ENCODE assay signal across 23 cellular contexts in the genomic region with DNA sequence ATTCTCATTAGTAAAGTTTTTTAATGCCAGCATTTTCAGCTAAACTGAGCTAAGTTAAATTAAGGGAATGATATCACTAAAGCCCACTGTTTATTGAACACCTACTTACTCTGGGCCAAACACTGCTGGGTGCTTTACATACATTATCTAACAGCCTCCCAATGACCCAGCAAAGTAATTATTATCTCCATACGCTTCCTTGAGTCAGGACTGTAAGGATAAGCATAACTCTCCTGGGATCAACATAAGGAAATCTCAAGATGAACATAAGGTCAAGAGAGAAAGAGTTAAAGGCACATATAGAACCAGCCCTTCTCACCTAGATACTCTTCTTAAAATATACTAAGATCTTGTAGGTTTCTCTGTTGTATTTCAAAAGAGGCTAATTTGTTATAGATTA. TPM values are rescaled to one million over a fixed set of nuclear protein-coding genes. Genes with fewer than 3 reads are reported as not detected.
DNase-seq lines count a peak whose midpoint lies in the region; ATAC-seq, FAIRE-seq and TF ChIP-seq lines count a peak whose summit lies in the region.
"Had no signal": no experiment of that assay in that cellular context is flagged by ENCODE, and none has a peak within 500 bp of the region (broad histone marks: within the 10 kb centered on the region; RNA-seq: fewer than 3 reads in every experiment).

No MANE protein-coding gene starts in this region.

- ATAC-seq in A549, result no peak
- peak; percentile 13; the same call in 1 of the 3 replicates for ATAC-seq in K562

- TF ChIP-seq POLR2A in A549 (IDR thresholded peaks at IDR 0.05; ENCODE audit: low read length) (no peak), K562 (conservative IDR thresholded peaks at IDR 0.05) (no peak), tibial nerve (IDR thresholded peaks at IDR 0.05) (no peak)

- POLR2A ChIA-PET in A549 (lab: Yijun Ruan, JAX) (no interaction called here), K562 (lab: Yijun Ruan, JAX) (no interaction called here)

- no TSS peak for BruUV-seq in K562 (replicated peaks; lab: Mats Ljungman, UMichigan)

- in situ Hi-C loops in K562 (cut with MboI), result no loop called here

- TF ChIP-seq CTCF in A549 (IDR thresholded peaks at IDR 0.05), result no peak
- TF ChIP-seq CTCF in K562 (IDR thresholded peaks at IDR 0.05 in 2 of 3, conservative IDR thresholded peaks at IDR 0.05 in 1 of 3; ENCODE audit: insufficient read depth in 2 of 3, low read depth in 1 of 3, low read length in 3 of 3), result no peak
- TF ChIP-seq CTCF in tibial nerve (IDR thresholded peaks at IDR 0.05), result no peak

- H3K4me3 ChIP-seq in A549 (no peak overlapping the region), Karpas-422 (ENCODE audit: low read length) (no peak overlapping the region), K562 (no peak overlapping the region), tibial nerve (no peak overlapping the region)
- H3K4me3 ChIP-seq: BLaER1 had no signal

- H3K9me2 ChIP-seq in Karpas-422 (replicated peaks; ENCODE audit: insufficient read depth, low read length), result no peaks in the 10 kb centered on the region

- TF ChIP-seq EP300 in A549 (IDR thresholded peaks at IDR 0.05), result no peak
- peak; percentile 61; the same call in 1 of the 2 replicates for TF ChIP-seq EP300 in K562 (IDR thresholded peaks at IDR 0.05; ENCODE audit: low read length)
- TF ChIP-seq EP300 in tibial nerve (IDR thresholded peaks at IDR 0.05), result no peak

- H3K27ac ChIP-seq in A549 (no peak overlapping the region), Karpas-422 (ENCODE audit: low read length) (peak overlapping the region; percentile 98), K562 (ENCODE audit: extremely low read depth, low read depth, low read length) (peak overlapping the region; percentile 63; the same call in 2 of the 3 replicates), tibial nerve (no peak overlapping the region)
- H3K27ac ChIP-seq: 22Rv1, BLaER1 had no signal

- FAIRE-seq in A549 (lab: Jason Lieb, UNC) (peak; percentile 39), K562 (lab: Jason Lieb, UNC) (no peak)
- FAIRE-seq: G401.6, GM12891, GM19239 had no signal

- no peak overlapping the region for H2AFZ ChIP-seq in Karpas-422 (ENCODE audit: low read length)
- H2AFZ ChIP-seq in K562 (ENCODE audit: low read depth, low read length), result peak overlapping the region; percentile 43; the same call in 1 of the 2 replicates

- no peaks in the 10 kb centered on the region for H4K20me1 ChIP-seq in Karpas-422 (ENCODE audit: insufficient read depth, low read depth, low read length)
- H4K20me1 ChIP-seq in K562 (replicated peaks; ENCODE audit: control insufficient read depth, insufficient read depth, low read length), result no peaks in the 10 kb centered on the region

- intact Hi-C loops in K562 (cut with micrococcal nuclease), result no loop called here

- H3K9ac ChIP-seq in Karpas-422 (ENCODE audit: low read length), result no peak overlapping the region
- peak overlapping the region in 1 of 2 experiments; percentile 12; a peak in 1 of 4 replicates for H3K9ac ChIP-seq in K562 (ENCODE audit: insufficient read depth in 1 of 2, low read depth in 2 of 2, low read length in 2 of 2)
- H3K9ac ChIP-seq: BLaER1 had no signal

- CTCF ChIA-PET in A549 (lab: Yijun Ruan, JAX) (no interaction called here), K562 (lab: Yijun Ruan, JAX; ENCODE audit: low intra/inter-chr PET ratio) (no interaction called here)

- H3K4me1 ChIP-seq in A549 (no peaks in the 10 kb centered on the region), Karpas-422 (ENCODE audit: low read length) (peaks cover 65% of the 10 kb centered on the region), K562 (replicated peaks in 1 of 2; ENCODE audit: control insufficient read depth in 2 of 2, insufficient read depth in 2 of 2, low read length in 2 of 2) (peaks cover 0 to 40% of the 10 kb centered on the region in 2 experiments), tibial nerve (no peaks in the 10 kb centered on the region)
- H3K4me1 ChIP-seq: BE2C, BLaER1 had no signal

- no peaks in the 10 kb centered on the region for H3K9me1 ChIP-seq in K562 (ENCODE audit: control insufficient read depth, insufficient read depth, low read length)

- DNase-seq in A549 (ENCODE audit: low read depth in 1 of 2, low spot score in 1 of 2) (no peak), Karpas-422 (no peak), K562 (ENCODE audit: extremely low read depth in 1 of 4, low spot score in 3 of 4) (peak in 2 of 4 experiments; percentile 13 to 22), tibial nerve (ENCODE audit: low spot score in 2 of 2) (no peak), epidermal melanocyte (ENCODE audit: insufficient read length, low spot score) (no peak), ureter (ENCODE audit: low spot score) (no peak)
- DNase-seq: ACHN; BE2C; C1 segment of cervical spinal cord; CD4-positive, alpha-beta memory T cell; CD4-positive, CD25-positive, alpha-beta regulatory T cell; CD8-positive, alpha-beta memory T cell; COR-L47; DMS79 treated with DMSO at 0.1 percent for 48 hours; GF-D8 had no signal

- H3K79me2 ChIP-seq in Karpas-422 (ENCODE audit: low read length) (no peaks in the 10 kb centered on the region), K562 (ENCODE audit: control insufficient read depth, insufficient read depth, low read length) (no peaks in the 10 kb centered on the region)

- H3K4me2 ChIP-seq in A549 (no peak overlapping the region), Karpas-422 (ENCODE audit: low read depth, low read length, poor library complexity, severe bottlenecking) (no peak overlapping the region), K562 (ENCODE audit: insufficient read depth, low read length) (no peak overlapping the region)
- H3K4me2 ChIP-seq: BLaER1 had no signal

- TF ChIP-seq RAD21 in A549 (conservative IDR thresholded peaks at IDR 0.05 in 1 of 2, IDR thresholded peaks at IDR 0.05 in 1 of 2) (no peak), K562 (CRISPR knock-in tag; conservative IDR thresholded peaks at IDR 0.05 in 1 of 2, IDR thresholded peaks at IDR 0.05 in 1 of 2) (no peak)

- H3K27me3 ChIP-seq in Karpas-422 (ENCODE audit: low read length), result no peaks in the 10 kb centered on the region
- no peaks in the 10 kb centered on the region for H3K27me3 ChIP-seq in K562 (ENCODE audit: control insufficient read depth in 2 of 2, insufficient read depth in 2 of 2, low read length in 2 of 2)
- no peaks in the 10 kb centered on the region for H3K27me3 ChIP-seq in tibial nerve
- H3K27me3 ChIP-seq: BE2C had no signal

- no peaks in the 10 kb centered on the region for H3K9me3 ChIP-seq in A549
- H3K9me3 ChIP-seq in Karpas-422 (ENCODE audit: low read length), result peaks cover 2% of the 10 kb centered on the region; the same call in 1 of the 2 replicates
- H3K9me3 ChIP-seq in K562 (replicated peaks; ENCODE audit: control insufficient read depth, insufficient read depth, low read depth, low read length), result no peaks in the 10 kb centered on the region
- H3K9me3 ChIP-seq in tibial nerve, result no peaks in the 10 kb centered on the region
- H3K9me3 ChIP-seq: BE2C, BLaER1 had no signal

- H3K36me3 ChIP-seq in Karpas-422 (ENCODE audit: insufficient read depth, low read length), result peaks cover 29% of the 10 kb centered on the region; the same call in 1 of the 2 replicates
- H3K36me3 ChIP-seq in K562 (ENCODE audit: control insufficient read depth, insufficient read depth, low read length), result no peaks in the 10 kb centered on the region
- no peaks in the 10 kb centered on the region for H3K36me3 ChIP-seq in tibial nerve
- H3K36me3 ChIP-seq: BE2C, BLaER1 had no signal

- WGBS in A549 (ENCODE audit: missing lambda C conversion rate), result 48% methylated on average over 1 of the region's 1 CpG
- 22% methylated on average over 1 of the region's 1 CpG for WGBS in K562 (ENCODE audit: insufficient coverage, low coverage, missing lambda C conversion rate)
- WGBS in tibial nerve, 2 donors, result 63 to 89% methylated on average over 1 of the region's 1 CpG

RNA-seq across cellular contexts. Expression of gene BMX, which starts 13.7 kb away (rescaled TPM):
- polyA plus RNA-seq in A549 (2011; rRNA removed) (not detected in 2 replicates), A549 (2017; fragmentation: RNase III; extraction: RNeasy Plus Mini Kit Qiagen cat#74134 plus additional on column Dnase treatment) (not detected in 3 replicates), K562 (2011; rRNA removed) (1.1 and 3.1 TPM in 2 replicates), K562 (2014; fragmentation: Illumina TruSeq; extraction: Trizol) (0.87 and 1.1 TPM in 2 replicates), K562 (2014; fragmentation: Nextera tagmentation; extraction: Ambion mirVana) (1 to 10 TPM; 4.2 TPM), K562 (2014; rRNA removed) (1.6 and 1.8 TPM in 2 replicates)
- not detected in 2 replicates for polyA plus RNA-seq in A549 (2012; cell fraction: cytosol; rRNA removed)
- polyA plus RNA-seq in A549 (2012; cell fraction: nucleus; rRNA removed), result not detected in 2 replicates
- polyA minus RNA-seq in A549 (2011; rRNA and poly(A)+ RNA removed), result not detected in 2 replicates
- 8.2 and 11.1 TPM in 2 replicates for total RNA-seq in Karpas-422 (2014; rRNA removed; shearing (Covaris generic); ENCODE audit: low replicate concordance)
- 0.16 and 0.32 TPM in 2 replicates for total RNA-seq in K562 (2011; cell fraction: chromatin; rRNA removed; ENCODE audit: low replicate concordance)
- not detected in 2 replicates for total RNA-seq in K562 (2011; cell fraction: nucleolus; rRNA removed)
- 0.37 and 0.69 TPM in 2 replicates for total RNA-seq in K562 (2011; cell fraction: nucleoplasm; rRNA removed)
- total RNA-seq in K562 (2014; rRNA removed) (0.45 and 0.61 TPM in 2 replicates), K562 (2014; rRNA removed; fragmentation: Illumina TruSeq; extraction: Trizol) (2.0 and 2.3 TPM in 2 replicates), K562 (2015; rRNA removed; fragmentation: Illumina TruSeq; extraction: Trizol) (0.75 and 0.98 TPM in 2 replicates), K562 (2021) (1.3 and 1.4 TPM in 2 replicates), tibial nerve (1 to 10 TPM; 1.8 to 5.9 (median 3.4) TPM), ureter (1.4 TPM)
- polyA plus RNA-seq in K562 (2011; cell fraction: cytosol; rRNA removed), result 0.50 and 0.57 TPM in 2 replicates
- 0.48 and 0.80 TPM in 2 replicates for polyA plus RNA-seq in K562 (2011; cell fraction: nucleus; rRNA removed)
- 0.93 and 1.2 TPM in 2 replicates for polyA plus RNA-seq in K562 (2012)
- polyA minus RNA-seq in K562 (2011; rRNA and poly(A)+ RNA removed), result 0.42 TPM in 1 of 2 replicates, not detected in the other
- not detected in 2 replicates for polyA minus RNA-seq in K562 (2011; cell fraction: cytosol; rRNA and poly(A)+ RNA removed)
- polyA minus RNA-seq in K562 (2011; cell fraction: nucleus; rRNA and poly(A)+ RNA removed), result 0.27 TPM in 1 of 2 replicates, not detected in the other
- total RNA-seq: A172; A673; CD4-positive, alpha-beta memory T cell; CD4-positive, CD25-positive, alpha-beta regulatory T cell; CD8-positive, alpha-beta memory T cell had no signal
- polyA plus RNA-seq: AG04450; CD4-positive, alpha-beta memory T cell; CD4-positive, CD25-positive, alpha-beta regulatory T cell; CD8-positive, alpha-beta memory T cell had no signal

RNA-seq across cellular contexts. Expression of gene PIR, which starts 21.1 kb away (rescaled TPM):
- polyA plus RNA-seq in A549 (2011; rRNA removed) (99.8 and 120 TPM in 2 replicates), A549 (2017; fragmentation: RNase III; extraction: RNeasy Plus Mini Kit Qiagen cat#74134 plus additional on column Dnase treatment) (62.7 to 66.0 TPM (median 63.3 TPM) in 3 replicates), K562 (2011; rRNA removed) (14.1 and 29.8 TPM in 2 replicates), K562 (2014; fragmentation: Illumina TruSeq; extraction: Trizol) (11.0 and 11.5 TPM in 2 replicates), K562 (2014; fragmentation: Nextera tagmentation; extraction: Ambion mirVana) (10 to 100 TPM; 25.1 to 27.3 TPM), K562 (2014; rRNA removed) (7.7 and 11.4 TPM in 2 replicates)
- polyA plus RNA-seq in A549 (2012; cell fraction: cytosol; rRNA removed), result 52.5 and 55.8 TPM in 2 replicates
- polyA plus RNA-seq in A549 (2012; cell fraction: nucleus; rRNA removed), result 27.9 and 39.6 TPM in 2 replicates
- polyA minus RNA-seq in A549 (2011; rRNA and poly(A)+ RNA removed), result 22.1 and 28.1 TPM in 2 replicates
- 0.72 TPM in 1 of 2 replicates, not detected in the other for total RNA-seq in Karpas-422 (2014; rRNA removed; shearing (Covaris generic); ENCODE audit: low replicate concordance)
- 5.3 and 6.1 TPM in 2 replicates for total RNA-seq in K562 (2011; cell fraction: chromatin; rRNA removed; ENCODE audit: low replicate concordance)
- total RNA-seq in K562 (2011; cell fraction: nucleolus; rRNA removed), result 2.8 and 4.6 TPM in 2 replicates
- 4.3 and 5.1 TPM in 2 replicates for total RNA-seq in K562 (2011; cell fraction: nucleoplasm; rRNA removed)
- total RNA-seq in K562 (2014; rRNA removed) (6.9 and 7.5 TPM in 2 replicates), K562 (2014; rRNA removed; fragmentation: Illumina TruSeq; extraction: Trizol) (10.2 and 11.9 TPM in 2 replicates), K562 (2015; rRNA removed; fragmentation: Illumina TruSeq; extraction: Trizol) (9.4 and 10.7 TPM in 2 replicates), K562 (2021) (8.3 and 9.4 TPM in 2 replicates), tibial nerve (10 to 100 TPM; 10.6 to 27.6 (median 23.4) TPM), ureter (19.0 TPM)
- polyA plus RNA-seq in K562 (2011; cell fraction: cytosol; rRNA removed), result 8.7 and 10.6 TPM in 2 replicates
- 6.7 and 6.9 TPM in 2 replicates for polyA plus RNA-seq in K562 (2011; cell fraction: nucleus; rRNA removed)
- polyA plus RNA-seq in K562 (2012), result 10.9 and 12.2 TPM in 2 replicates
- polyA minus RNA-seq in K562 (2011; rRNA and poly(A)+ RNA removed), result 5.7 and 11.2 TPM in 2 replicates
- 5.8 and 7.7 TPM in 2 replicates for polyA minus RNA-seq in K562 (2011; cell fraction: cytosol; rRNA and poly(A)+ RNA removed)
- 4.8 and 5.5 TPM in 2 replicates for polyA minus RNA-seq in K562 (2011; cell fraction: nucleus; rRNA and poly(A)+ RNA removed)
- total RNA-seq: CD4-positive, CD25-positive, alpha-beta regulatory T cell had no signal
- polyA plus RNA-seq: CD4-positive, alpha-beta memory T cell had no signal

Comparison
In these comparisons a context has a peak if more than half of its experiments do, and no peak if none do; other contexts are left out.
1. H3K27ac ChIP-seq: peak in Karpas-422 (single experiment) and K562 (single experiment); none in A549 (0 of 2) and tibial nerve (0 of 4).
2. Of the 35 proteins assayed by ChIP-seq in both K562 and A549: peak only in K562: EP300; only in A549: none; in both: none; in neither: 33; mixed calls (peak in some experiments, not most) for 1.